ENCODE assay signal across 9 cellular contexts in the genomic region with DNA sequence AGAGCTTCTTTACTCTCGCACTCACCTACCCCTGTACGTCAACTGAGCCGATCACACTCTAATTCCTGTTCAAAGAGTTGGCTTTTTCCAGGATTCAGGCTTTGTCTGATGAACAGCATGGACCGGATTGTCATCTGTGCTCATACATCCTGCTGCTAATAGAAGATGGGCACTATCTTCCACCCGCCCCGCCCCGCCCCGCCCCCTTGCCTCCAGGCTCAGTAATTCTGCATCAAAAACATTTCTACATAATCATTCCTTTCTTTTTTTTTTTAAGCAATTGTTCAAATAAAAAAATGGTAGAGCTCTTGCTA. TPM values are rescaled to one million over a fixed set of nuclear protein-coding genes. Genes with fewer than 3 reads are reported as not detected.
DNase-seq lines count a peak whose midpoint lies in the region; ATAC-seq and TF ChIP-seq lines count a peak whose summit lies in the region.
"Had no signal": no experiment of that assay in that cellular context is flagged by ENCODE, and none has a peak within 500 bp of the region (broad histone marks: within the 10 kb centered on the region; RNA-seq: fewer than 3 reads in every experiment).

No MANE protein-coding gene starts in this region.

- no peak overlapping the region for H3K27ac Mint-ChIP-seq in CD8-positive, alpha-beta T cell
- no peak overlapping the region for H3K27ac Mint-ChIP-seq in nephron

- H3K4me2 ChIP-seq in OCI-LY3 (ENCODE audit: low read length), result peak overlapping the region; percentile 86

- 0 out of 2 replicates have a peak overlapping the region, but pooled peaks have one; percentile 19 for H2AFZ ChIP-seq in OCI-LY3 (ENCODE audit: low read depth, low read length)

- peaks cover 8% of the 10 kb centered on the region for H3K4me1 Mint-ChIP-seq in CD8-positive, alpha-beta T cell (ENCODE audit: low read depth)
- H3K4me1 Mint-ChIP-seq in nephron, result no peaks in the 10 kb centered on the region

- H3K27me3 ChIP-seq in CD8-positive, alpha-beta T cell (ENCODE audit: insufficient read depth, low read length), result no peaks in the 10 kb centered on the region
- peaks cover 18% of the 10 kb centered on the region for H3K27me3 ChIP-seq in OCI-LY3 (ENCODE audit: low read depth, low read length)
- peaks cover 2 to 5% of the 10 kb centered on the region in 2 donors for H3K27me3 ChIP-seq in duodenal mucosa (ENCODE audit: control insufficient read depth in 1 of 2, insufficient read depth in 2 of 2, low read length in 2 of 2)

- H3K4me3 Mint-ChIP-seq in CD8-positive, alpha-beta T cell, result peak overlapping the region; percentile 30
- H3K4me3 Mint-ChIP-seq in nephron, result peak overlapping the region; percentile 33 to 47 (median 47)

- CTCF ChIA-PET in CD8-positive, alpha-beta T cell (lab: Charles Lee), result interaction anchor here (0.7 to 1.3 kb wide), 3 partner anchors 8 to 566 kb away, joined by 3 to 4 read pairs (median 3); a partner anchor contains a TSS

- no peak for DNase-seq in CD8-positive, alpha-beta T cell
- DNase-seq in globus pallidus (ENCODE audit: low spot score), result no peak
- DNase-seq in NCI-H526 treated with DMSO at 0.1 percent for 48 hours (lab: John Stamatoyannopoulos, UW), result no peak
- DNase-seq in midbrain (lab: John Stamatoyannopoulos, UW), result no peak
- no peak for DNase-seq in NCI-H226
- DNase-seq: DND-41 had no signal

- H3K36me3 Mint-ChIP-seq in CD8-positive, alpha-beta T cell, result no peaks in the 10 kb centered on the region
- H3K36me3 Mint-ChIP-seq in nephron (ENCODE audit: low read depth), result no peaks in the 10 kb centered on the region

- no peaks in the 10 kb centered on the region for H4K20me1 ChIP-seq in OCI-LY3 (ENCODE audit: insufficient read depth, low read length)

- no peak overlapping the region for H3K27ac ChIP-seq in CD8-positive, alpha-beta T cell (ENCODE audit: low read depth, low read length)
- no peak overlapping the region for H3K27ac ChIP-seq in OCI-LY3 (ENCODE audit: low read length)
- H3K27ac ChIP-seq in duodenal mucosa (ENCODE audit: low read depth, low read length), result no peak overlapping the region

- no peaks in the 10 kb centered on the region for H3K9me3 ChIP-seq in CD8-positive, alpha-beta T cell (ENCODE audit: low read length)
- H3K9me3 ChIP-seq in OCI-LY3 (ENCODE audit: insufficient read depth, low read length) (no peaks in the 10 kb centered on the region), duodenal mucosa (ENCODE audit: control insufficient read depth in 1 of 2, low read length in 2 of 2) (peaks cover 0 to 5% of the 10 kb centered on the region in 2 donors)

- POLR2A ChIA-PET in CD8-positive, alpha-beta T cell (lab: Charles Lee), result no interaction called here

- TF ChIP-seq CTCF in CD8-positive, alpha-beta T cell (IDR thresholded peaks at IDR 0.05), result no peak
- no peak for TF ChIP-seq CTCF in OCI-LY3 (IDR thresholded peaks at IDR 0.05; ENCODE audit: low read depth, low read length)
- TF ChIP-seq CTCF in nephron (IDR thresholded peaks at IDR 0.05; ENCODE audit: unreplicated experiment in 3 of 3), result no peak

- intact Hi-C loops in CD8-positive, alpha-beta T cell (cut with DNase I, micrococcal nuclease), result loop anchor here in 1 of 2 experiments (10.0 kb wide), 1 partner anchor 208 kb away; no protein-coding TSS in a partner anchor

- H3K36me3 ChIP-seq in CD8-positive, alpha-beta T cell (ENCODE audit: insufficient read depth, low read length), result no peaks in the 10 kb centered on the region
- H3K36me3 ChIP-seq in OCI-LY3 (replicated peaks; ENCODE audit: low read depth, low read length) (no peaks in the 10 kb centered on the region), duodenal mucosa (ENCODE audit: control insufficient read depth in 1 of 2, insufficient read depth in 2 of 2, low read length in 2 of 2) (no peaks in the 10 kb centered on the region)

- H3K79me2 ChIP-seq in OCI-LY3 (ENCODE audit: low read length), result no peaks in the 10 kb centered on the region

- peaks cover 4% of the 10 kb centered on the region for H3K9me3 Mint-ChIP-seq in CD8-positive, alpha-beta T cell
- H3K9me3 Mint-ChIP-seq in nephron, result no peaks in the 10 kb centered on the region

- H3K9ac ChIP-seq in OCI-LY3 (ENCODE audit: low read length) (0 out of 2 replicates have a peak overlapping the region, but pooled peaks have one; percentile 17), duodenal mucosa (ENCODE audit: low read depth in 1 of 2, low read length in 2 of 2) (no peak overlapping the region)

- no peaks in the 10 kb centered on the region for H3K4me1 ChIP-seq in CD8-positive, alpha-beta T cell (ENCODE audit: insufficient read depth, low read length)
- H3K4me1 ChIP-seq in OCI-LY3 (ENCODE audit: low read length) (peaks cover 9% of the 10 kb centered on the region), duodenal mucosa (ENCODE audit: control insufficient read depth in 1 of 2, insufficient read depth in 2 of 2, low read length in 2 of 2) (no peaks in the 10 kb centered on the region)

- no peak for ATAC-seq in CD8-positive, alpha-beta T cell

- peaks cover 25% of the 10 kb centered on the region for H3K27me3 Mint-ChIP-seq in CD8-positive, alpha-beta T cell (ENCODE audit: low read depth)
- peaks cover 33% of the 10 kb centered on the region for H3K27me3 Mint-ChIP-seq in nephron (ENCODE audit: low read depth)

- no peak overlapping the region for H3K4me3 ChIP-seq in CD8-positive, alpha-beta T cell (ENCODE audit: low read depth, low read length)
- H3K4me3 ChIP-seq in OCI-LY3 (ENCODE audit: low read length) (peak overlapping the region; percentile 77), duodenal mucosa (ENCODE audit: low read depth in 1 of 2, low read length in 2 of 2) (peak overlapping the region; percentile 16 to 55)

RNA-seq across cellular contexts. Expression of a gene that starts 12.0 kb away (rescaled TPM):
- total RNA-seq in CD8-positive, alpha-beta T cell, result not detected

RNA-seq across cellular contexts. Expression of a gene that starts 22.9 kb away (rescaled TPM):
- total RNA-seq in CD8-positive, alpha-beta T cell, result under 1 TPM in 1 of 2 experiments, not detected in 1; 0.22 TPM
